In the genomic region with DNA sequence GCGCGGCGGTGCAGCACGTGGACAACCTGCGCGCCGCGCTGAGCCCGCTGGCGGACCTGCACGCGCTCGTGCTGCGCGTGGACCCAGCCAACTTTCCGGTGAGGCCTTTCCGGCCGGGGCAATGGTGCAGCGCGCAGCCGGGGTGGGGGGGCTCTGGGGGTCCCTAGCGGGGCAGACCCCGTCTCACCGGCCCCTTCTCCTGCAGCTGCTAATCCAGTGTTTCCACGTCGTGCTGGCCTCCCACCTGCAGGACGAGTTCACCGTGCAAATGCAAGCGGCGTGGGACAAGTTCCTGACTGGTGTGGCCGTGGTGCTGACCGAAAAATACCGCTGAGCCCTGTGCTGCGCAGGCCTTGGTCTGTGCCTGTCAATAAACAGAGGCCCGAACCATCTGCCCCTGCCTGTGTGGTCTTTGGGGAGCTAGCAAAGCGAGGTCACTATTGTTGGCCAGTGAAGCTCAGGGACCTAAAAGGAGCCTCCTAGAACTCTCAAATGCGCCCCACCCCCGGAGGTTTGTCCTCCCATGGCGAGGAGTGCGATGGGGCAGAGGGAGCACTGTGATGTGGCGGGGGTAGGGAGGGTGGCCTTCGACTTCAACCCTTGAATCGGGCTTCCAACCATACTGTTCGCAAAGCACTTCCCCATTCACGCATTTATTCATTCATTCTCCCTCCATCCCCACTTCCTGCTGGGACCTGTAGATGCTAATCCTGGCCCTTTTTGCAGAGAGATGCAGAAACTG, we compare ENCODE assay signal across 18 cellular contexts. TPM values are rescaled to one million over a fixed set of nuclear protein-coding genes. Genes with fewer than 3 reads are reported as not detected.
DNase-seq lines count a peak whose midpoint lies in the region; ATAC-seq and TF ChIP-seq lines count a peak whose summit lies in the region.
"Had no signal": no experiment of that assay in that cellular context is flagged by ENCODE, and none has a peak within 500 bp of the region (broad histone marks: within the 10 kb centered on the region; RNA-seq: fewer than 3 reads in every experiment).

No MANE protein-coding gene starts in this region.

- no peaks in the 10 kb centered on the region; the same call in 1 of the 2 replicates for H3K4me1 ChIP-seq in H9 (ENCODE audit: insufficient read depth, low read length)

- H3K14ac ChIP-seq in H9 (ENCODE audit: insufficient read depth, low read length), result no peak overlapping the region

- H2AK5ac ChIP-seq in H9 (ENCODE audit: insufficient read length, low read length), result no peak overlapping the region

- H3K9ac ChIP-seq in H9 (ENCODE audit: extremely low read depth, insufficient read length, low read length), result no peak overlapping the region
- H3K9ac ChIP-seq: KMS-11 had no signal

- H3K4me1 Mint-ChIP-seq in H9, result peaks cover 27 to 32% of the 10 kb centered on the region in 2 experiments
- no peaks in the 10 kb centered on the region for H3K4me1 Mint-ChIP-seq in central memory CD8-positive, alpha-beta T cell
- no peaks in the 10 kb centered on the region for H3K4me1 Mint-ChIP-seq in mesothelial cell of epicardium

- H3K9me3 Mint-ChIP-seq in H9 (peaks cover 0 to 3% of the 10 kb centered on the region in 2 experiments; a peak in 1 of 5 replicates), mesothelial cell of epicardium (no peaks in the 10 kb centered on the region)
- H3K9me3 Mint-ChIP-seq in central memory CD8-positive, alpha-beta T cell, result no peaks in the 10 kb centered on the region
- H3K9me3 Mint-ChIP-seq: stimulated activated naive CD8-positive, alpha-beta T cell treated with anti-CD3 and anti-CD28 coated beads, Interleukin-15, amount 100 ng/mL, for 72 hours had no signal

- no peak overlapping the region for H3K27ac Mint-ChIP-seq in H9
- no peak overlapping the region for H3K27ac Mint-ChIP-seq in central memory CD8-positive, alpha-beta T cell (ENCODE audit: low read depth)
- H3K27ac Mint-ChIP-seq in mesothelial cell of epicardium, result no peak overlapping the region
- H3K27ac Mint-ChIP-seq: CD14-positive monocyte; stimulated activated naive CD8-positive, alpha-beta T cell treated with anti-CD3 and anti-CD28 coated beads, Interleukin-15, amount 100 ng/mL, for 72 hours had no signal

- DNase-seq in H9 (no peak), mesothelial cell of epicardium (ENCODE audit: low spot score in 2 of 2, unreplicated experiment in 2 of 2) (no peak), medulla oblongata (ENCODE audit: extremely low spot score) (no peak), HuH-7 (ENCODE audit: low spot score) (no peak)
- no peak for DNase-seq in central memory CD8-positive, alpha-beta T cell (ENCODE audit: low spot score in 2 of 2)
- DNase-seq in stimulated activated naive CD4-positive, alpha-beta T cell treated with Interleukin-2 at 50 U/mL for 16 hours (lab: John Stamatoyannopoulos, UW), result no peak
- DNase-seq in central memory CD4-positive, alpha-beta T cell, result no peak
- DNase-seq: activated gamma-delta T cell treated with Interleukin-2 at 50 U/mL for 16 hours; brain microvascular endothelial cell; DND-41; foreskin fibroblast; NCI-H1694; pancreas; stimulated activated naive CD8-positive, alpha-beta T cell treated with anti-CD3 and anti-CD28 coated beads, Interleukin-15, amount 100 ng/mL, for 72 hours had no signal

- H3K79me1 ChIP-seq in H9 (ENCODE audit: insufficient read depth, low read depth, low read length, poor library complexity, severe bottlenecking), result no peaks in the 10 kb centered on the region

- H3K4ac ChIP-seq in H9 (ENCODE audit: low read depth, low read length), result no peak overlapping the region

- H3K27me3 ChIP-seq in H9 (ENCODE audit: insufficient read depth, low read length), result peaks cover 40% of the 10 kb centered on the region

- H3K27me3 Mint-ChIP-seq in H9 (ENCODE audit: low read depth) (peaks cover 80% of the 10 kb centered on the region), mesothelial cell of epicardium (ENCODE audit: low read depth) (peaks cover 80% of the 10 kb centered on the region)
- peaks cover 63% of the 10 kb centered on the region for H3K27me3 Mint-ChIP-seq in central memory CD8-positive, alpha-beta T cell

- no peak overlapping the region for H3T11ph ChIP-seq in H9 (ENCODE audit: low read length)

- no peak overlapping the region for H2BK120ac ChIP-seq in H9 (ENCODE audit: low read depth, low read length, poor library complexity, severe bottlenecking)

- no peak overlapping the region for H4K91ac ChIP-seq in H9 (ENCODE audit: insufficient read length, low read depth, low read length)

- no peak for TF ChIP-seq CTCF in C4-2B (conservative IDR thresholded peaks at IDR 0.05)
- TF ChIP-seq CTCF in H9 (conservative IDR thresholded peaks at IDR 0.05), result no peak
- no peak for TF ChIP-seq CTCF in mesothelial cell of epicardium (IDR thresholded peaks at IDR 0.05; ENCODE audit: unreplicated experiment)

- H2BK15ac ChIP-seq in H9 (ENCODE audit: low read depth, low read length), result no peak overlapping the region

- no peak overlapping the region for H3K18ac ChIP-seq in H9 (ENCODE audit: insufficient read length, low read depth, low read length)

- peaks cover 8% of the 10 kb centered on the region for H3K23me2 ChIP-seq in H9 (ENCODE audit: insufficient read length, low read depth, low read length, poor library complexity, severe bottlenecking)

- no CpG with 5 or more reads among the region's 45 CpGs for WGBS in H9 (ENCODE audit: extremely low coverage, insufficient read length, low lambda C conversion rate)

- H3K4me3 Mint-ChIP-seq in H9 (peak overlapping the region in 1 of 2 experiments; percentile 72; a peak in 3 of 5 replicates), mesothelial cell of epicardium (peak overlapping the region; percentile 34)
- peak overlapping the region; percentile 57 for H3K4me3 Mint-ChIP-seq in central memory CD8-positive, alpha-beta T cell

- no peaks in the 10 kb centered on the region for H3K9me3 ChIP-seq in H9 (ENCODE audit: control insufficient read depth, low read depth, low read length)
- H3K9me3 ChIP-seq: pancreas had no signal

- no peak overlapping the region for H2AFZ ChIP-seq in H9 (ENCODE audit: low read length)

- no peak overlapping the region for H3K56ac ChIP-seq in H9 (ENCODE audit: insufficient read length, low read depth, low read length)

- peak overlapping the region; percentile 17; the same call in 1 of the 2 replicates for H3K27ac ChIP-seq in C4-2B
- no peak overlapping the region for H3K27ac ChIP-seq in H9 (ENCODE audit: insufficient read length, low read depth, low read length)
- H3K27ac ChIP-seq: brain microvascular endothelial cell, KMS-11, pancreas, skin epidermis had no signal

- H2BK12ac ChIP-seq in H9 (ENCODE audit: insufficient read length, low read depth, low read length), result no peak overlapping the region

- H3K36me3 Mint-ChIP-seq in H9 (ENCODE audit: insufficient read depth in 1 of 3, low read depth in 3 of 3) (no peaks in the 10 kb centered on the region; a peak in 1 of 7 replicates), mesothelial cell of epicardium (no peaks in the 10 kb centered on the region)
- peaks cover 5% of the 10 kb centered on the region for H3K36me3 Mint-ChIP-seq in central memory CD8-positive, alpha-beta T cell (ENCODE audit: insufficient read depth)
- H3K36me3 Mint-ChIP-seq: CD14-positive monocyte had no signal

- no peak overlapping the region for H2BK20ac ChIP-seq in H9 (ENCODE audit: low read depth, low read length, poor library complexity, severe bottlenecking)

- peak overlapping the region; percentile 33 for H3K4me2 ChIP-seq in H9 (ENCODE audit: insufficient read depth, insufficient read length, low read length)
- H3K4me2 ChIP-seq: KMS-11 had no signal

- H3K79me2 ChIP-seq in H9 (ENCODE audit: insufficient read depth, low read length), result no peaks in the 10 kb centered on the region

- no peak overlapping the region for H4K8ac ChIP-seq in H9 (replicated peaks; ENCODE audit: insufficient read length, low read depth, low read length)

- no peaks in the 10 kb centered on the region for H4K20me1 ChIP-seq in H9 (ENCODE audit: control insufficient read depth, insufficient read depth, insufficient read length)

- no peak overlapping the region for H2BK5ac ChIP-seq in H9 (ENCODE audit: insufficient read length, low read length)

- H3K23ac ChIP-seq in H9 (ENCODE audit: insufficient read length, low read depth, low read length), result no peak overlapping the region

- H4K5ac ChIP-seq in H9 (ENCODE audit: insufficient read length, low read depth, low read length), result no peak overlapping the region

- no peak for ATAC-seq in central memory CD8-positive, alpha-beta T cell (replicated peaks; ENCODE audit: extremely low read depth, poor library complexity, severe bottlenecking)
- ATAC-seq: stimulated activated naive CD8-positive, alpha-beta T cell treated with anti-CD3 and anti-CD28 coated beads, Interleukin-15, amount 100 ng/mL, for 72 hours had no signal

RNA-seq across cellular contexts. Expression of gene HBM, which starts 0.8 kb away (rescaled TPM):
- not detected in 2 replicates for total RNA-seq in H9 (2021)
- total RNA-seq in mesothelial cell of epicardium, result not detected in 3 replicates
- total RNA-seq: pancreas had no signal

RNA-seq across cellular contexts. Expression of gene HBA2, which starts 6.1 kb away (rescaled TPM):
- total RNA-seq in H9 (2021), result 4.3 TPM in 1 of 2 replicates, not detected in the other
- not detected in 3 replicates for total RNA-seq in mesothelial cell of epicardium

RNA-seq across cellular contexts. Expression of gene HBA1, which starts 9.9 kb away (rescaled TPM):
- total RNA-seq in H9 (2021) (2.0 and 7.2 TPM in 2 replicates), mesothelial cell of epicardium (not detected in 3 replicates)

RNA-seq across cellular contexts. Expression of gene HBQ1, which starts 13.7 kb away (rescaled TPM):
- total RNA-seq in H9 (2021) (3.5 and 4.4 TPM in 2 replicates), mesothelial cell of epicardium (0.60 to 1.1 TPM (median 0.91 TPM) in 3 replicates)

RNA-seq across cellular contexts. Expression of gene HBZ, which starts 14.1 kb away (rescaled TPM):
- not detected in 2 replicates for total RNA-seq in H9 (2021)
- not detected in 3 replicates for total RNA-seq in mesothelial cell of epicardium
